In the genomic region with DNA sequence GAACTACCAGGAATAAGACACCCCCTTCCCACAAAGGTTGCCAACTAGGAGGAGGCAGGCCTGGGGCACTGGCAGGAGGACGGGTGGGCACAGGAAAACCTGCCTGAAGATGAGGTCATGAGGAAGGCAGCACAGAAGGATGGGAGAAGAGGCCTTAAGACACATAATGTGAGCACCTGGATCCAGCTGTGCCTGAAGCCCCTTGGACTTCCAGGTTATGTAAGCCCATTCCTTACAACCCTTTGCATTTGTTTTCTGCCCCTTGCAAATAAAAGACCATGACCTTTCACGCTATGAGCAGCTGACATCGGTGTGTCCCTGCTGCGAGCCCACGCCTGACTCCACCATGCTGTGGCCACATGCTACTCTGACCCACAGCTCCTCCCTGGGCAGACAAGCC, we compare ENCODE assay signal across 32 cellular contexts. TPM values are rescaled to one million over a fixed set of nuclear protein-coding genes. Genes with fewer than 3 reads are reported as not detected.
"Had no signal": no experiment of that assay in that cellular context is flagged by ENCODE, and none has a peak within 500 bp of the region (broad histone marks: within the 10 kb centered on the region; RNA-seq: fewer than 3 reads in every experiment).

No MANE protein-coding gene starts in this region.

- H3K9me3 Mint-ChIP-seq: dendritic cell treated with granulocyte-macrophage colony-stimulating factor and Interleukin-4, amounts not matched to agents 40 ng/mL and 50 ng/mL, for 4 days; endodermal cell; memory B cell; natural killer cell; stimulated activated memory B cell treated with anti-CD40 and anti-IgM and Interleukin-4, amounts not matched to agents 10 μg/mL and 1 μg/mL and 100 μg/mL, for 72 hours had no signal

- H3K4me2 ChIP-seq: hepatocyte had no signal

- H3K9me3 ChIP-seq: colonic mucosa, gastrocnemius medialis, heart left ventricle, ovary, psoas muscle, spleen, thoracic aorta, tibial nerve, upper lobe of right lung, vagina had no signal

- FAIRE-seq: kidney had no signal

- H3K27ac Mint-ChIP-seq: dendritic cell treated with granulocyte-macrophage colony-stimulating factor and Interleukin-4, amounts not matched to agents 40 ng/mL and 50 ng/mL, for 4 days; endodermal cell; memory B cell; natural killer cell; stimulated activated memory B cell treated with anti-CD40 and anti-IgM and Interleukin-4, amounts not matched to agents 10 μg/mL and 1 μg/mL and 100 μg/mL, for 72 hours had no signal

- H3K4me1 Mint-ChIP-seq: endodermal cell; memory B cell; natural killer cell; stimulated activated memory B cell treated with anti-CD40 and anti-IgM and Interleukin-4, amounts not matched to agents 10 μg/mL and 1 μg/mL and 100 μg/mL, for 72 hours had no signal

- DNase-seq: colonic mucosa; effector CD8-positive, alpha-beta T cell; endodermal cell; foreskin fibroblast; gastrocnemius medialis; heart left ventricle; kidney; natural killer cell; nucleus accumbens; ovary; posterior cingulate gyrus; psoas muscle; right cardiac atrium; spleen; stimulated activated CD4-positive, alpha-beta T cell treated with anti-CD3 and anti-CD28 coated beads, Interleukin-4, amount 100 ng/mL, for 4 hours; stimulated activated naive CD8-positive, alpha-beta T cell treated with anti-CD3 and anti-CD28 coated beads, Interleukin-15, Interleukin-2, amounts not matched to agents 100 U/mL and 50 U/mL, for 24 hours; substantia nigra; upper lobe of right lung had no signal

- H3K4me1 ChIP-seq: colonic mucosa, gastrocnemius medialis, psoas muscle had no signal

- H3K79me2 ChIP-seq: hepatocyte had no signal

- H3K36me3 Mint-ChIP-seq: memory B cell; natural killer cell; stimulated activated memory B cell treated with anti-CD40 and anti-IgM and Interleukin-4, amounts not matched to agents 10 μg/mL and 1 μg/mL and 100 μg/mL, for 72 hours had no signal

- ATAC-seq: esophagus mucosa; gastrocnemius medialis; heart left ventricle; left lobe of liver; natural killer cell; psoas muscle; right cardiac atrium; stimulated activated memory B cell treated with anti-CD40 and anti-IgM and Interleukin-4, amounts not matched to agents 10 μg/mL and 1 μg/mL and 100 μg/mL, for 72 hours; stimulated activated naive CD8-positive, alpha-beta T cell treated with anti-CD3 and anti-CD28 coated beads, Interleukin-15, Interleukin-2, amounts not matched to agents 100 U/mL and 50 U/mL, for 24 hours; upper lobe of right lung had no signal

- H2AFZ ChIP-seq: hepatocyte had no signal

- H3K4me3 Mint-ChIP-seq: dendritic cell treated with granulocyte-macrophage colony-stimulating factor and Interleukin-4, amounts not matched to agents 40 ng/mL and 50 ng/mL, for 4 days; endodermal cell; memory B cell; natural killer cell; stimulated activated memory B cell treated with anti-CD40 and anti-IgM and Interleukin-4, amounts not matched to agents 10 μg/mL and 1 μg/mL and 100 μg/mL, for 72 hours had no signal

- H3K27ac ChIP-seq: colonic mucosa, epithelial cell of prostate, gastrocnemius medialis, heart left ventricle, hepatocyte, ovary, psoas muscle, skin epidermis, spleen, thoracic aorta, tibial nerve, upper lobe of right lung, vagina had no signal

- H3K27me3 ChIP-seq: colonic mucosa, hepatocyte, ovary, vagina had no signal

RNA-seq across cellular contexts. Expression of a gene that starts 23.4 kb away (rescaled TPM):
- total RNA-seq: esophagus mucosa, gastrocnemius medialis, glomerular endothelial cell, left lobe of liver, liver, natural killer cell, ovary, renal cortical epithelial cell, thoracic aorta, tibial nerve, upper lobe of right lung had no signal
- polyA plus RNA-seq: heart left ventricle, liver, ovary had no signal

RNA-seq across cellular contexts. Expression of a gene that starts 49.9 kb away (rescaled TPM):
- total RNA-seq: tibial nerve had no signal
